ENCODE assay signal across 1 cellular context in the genomic region with DNA sequence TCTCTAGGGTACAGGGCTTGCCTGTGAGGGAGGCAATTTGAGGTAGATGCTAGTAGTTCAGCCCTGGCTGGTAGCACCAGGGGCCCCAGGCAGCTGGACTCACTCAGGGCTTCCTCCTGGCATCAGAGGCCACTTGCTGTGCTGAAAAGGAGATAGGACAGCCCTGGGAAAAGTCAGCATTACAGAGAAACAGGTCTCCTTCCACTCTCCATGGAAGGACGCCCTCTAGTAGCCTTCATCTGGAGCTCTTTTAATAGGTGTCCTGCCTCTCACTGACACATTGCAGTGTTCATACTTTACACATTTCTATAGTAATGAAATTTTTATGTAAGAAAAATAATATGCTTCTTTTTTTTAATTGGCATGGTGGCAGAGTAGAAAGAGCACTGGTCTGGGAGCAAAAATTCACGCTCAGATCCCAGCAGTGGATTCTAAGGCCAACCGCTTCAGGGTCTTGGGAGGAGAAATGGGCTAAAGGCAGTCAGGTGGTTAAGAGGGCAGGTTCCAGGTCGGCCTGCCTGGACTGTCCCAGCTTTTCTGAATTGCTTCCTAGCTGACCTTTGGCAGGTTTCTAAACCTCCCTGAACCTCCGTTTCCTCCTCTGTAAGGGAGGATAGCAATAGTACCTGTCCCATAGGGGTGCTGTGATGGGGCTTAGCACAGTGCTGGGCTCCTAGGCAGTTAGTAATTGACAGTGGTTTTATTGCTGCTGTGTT.
TF ChIP-seq lines count a peak whose summit lies in the region.

No MANE protein-coding gene starts in this region.

TF ChIP-seq in HEK293, 187 proteins besides CTCF, POLR2A, EP300 and RAD21 (continued from another document):
- no peak for TF ChIP-seq ZNF639 (tag by site-specific recombination; IDR thresholded peaks at IDR 0.05)
- peak; percentile 40; the same call in 1 of the 2 replicates for TF ChIP-seq ZIC2 (tag by site-specific recombination; IDR thresholded peaks at IDR 0.05)
- no peak for TF ChIP-seq YY1 (tag by site-specific recombination; IDR thresholded peaks at IDR 0.05)
- TF ChIP-seq ZBTB48 (tag by site-specific recombination; IDR thresholded peaks at IDR 0.05) = no peak
TF ChIP-seq in HEK293: peak in this region for 1.
